8 cellular contexts compared by ENCODE assay signal in the genomic region with DNA sequence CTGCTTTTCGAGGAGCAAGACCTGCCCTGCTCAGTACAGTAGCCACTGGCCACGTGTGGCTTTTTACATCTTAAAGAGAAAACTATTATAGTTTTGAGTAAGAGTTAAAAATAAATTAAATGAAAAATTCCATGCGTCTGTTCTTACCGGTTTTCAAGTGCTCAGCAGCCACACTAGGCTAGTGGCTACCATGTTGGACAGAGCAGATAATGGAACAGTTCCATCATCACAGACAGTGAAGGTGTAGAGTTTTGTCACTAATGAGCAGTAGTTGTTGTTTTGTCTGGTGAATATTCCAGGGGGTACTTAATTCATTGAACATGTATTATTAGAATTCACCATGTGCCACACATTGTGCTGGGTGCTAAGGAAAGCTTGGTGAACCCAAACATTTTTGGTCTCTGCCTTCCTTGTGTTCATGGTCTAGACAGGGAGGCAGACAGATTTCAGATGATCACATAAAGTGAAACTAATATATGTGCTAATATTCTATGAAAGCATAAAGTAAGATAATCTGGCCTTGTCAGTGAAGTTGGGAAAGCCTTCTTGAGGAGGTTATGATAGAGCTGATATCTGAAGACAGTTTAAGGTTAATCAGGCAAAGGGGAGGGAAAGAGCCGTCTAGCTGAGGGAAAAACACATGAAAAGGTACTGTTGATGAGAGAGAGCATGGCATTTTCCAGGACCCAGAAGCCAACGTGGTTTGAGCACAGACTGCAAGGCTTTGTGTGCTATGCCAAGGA. TPM values are rescaled to one million over a fixed set of nuclear protein-coding genes. Genes with fewer than 3 reads are reported as not detected.
DNase-seq lines count a peak whose midpoint lies in the region; ATAC-seq and TF ChIP-seq lines count a peak whose summit lies in the region.

No MANE protein-coding gene starts in this region.

- DNase-seq in Caco-2: no peak
- no peak for DNase-seq in osteoblast (ENCODE audit: insufficient read length, low spot score, missing footprints)
- no peak for DNase-seq in SHP77 (lab: John Stamatoyannopoulos, UW)
- DNase-seq in LoVo (ENCODE audit: low spot score): no peak

- H3K9me3 Mint-ChIP-seq in Caco-2 (ENCODE audit: unreplicated experiment): no peaks in the 10 kb centered on the region

- peaks cover 22% of the 10 kb centered on the region for H4K20me1 ChIP-seq in Loucy (ENCODE audit: insufficient read depth, low read length, poor library complexity, severe bottlenecking)
- peaks cover 9% of the 10 kb centered on the region for H4K20me1 ChIP-seq in osteoblast (ENCODE audit: insufficient read depth, low read length)

- no peaks in the 10 kb centered on the region for H3K27me3 ChIP-seq in Caco-2 (replicated peaks; ENCODE audit: control insufficient read depth, insufficient read depth, low read length)
- peaks cover 20% of the 10 kb centered on the region for H3K27me3 ChIP-seq in Loucy (ENCODE audit: insufficient read depth, low read length, poor library complexity, severe bottlenecking)
- H3K27me3 ChIP-seq in duodenal mucosa (ENCODE audit: control insufficient read depth in 1 of 2, insufficient read depth in 2 of 2, low read length in 2 of 2): no peaks in the 10 kb centered on the region
- H3K27me3 ChIP-seq in osteoblast (ENCODE audit: insufficient read depth, low read length): no peaks in the 10 kb centered on the region

- H2AFZ ChIP-seq in Loucy (ENCODE audit: low read length): no peak overlapping the region
- H2AFZ ChIP-seq in osteoblast (ENCODE audit: low read length): peak overlapping the region; percentile 97

- no peak overlapping the region for H3K27ac Mint-ChIP-seq in Caco-2 (ENCODE audit: unreplicated experiment)

- CTCF ChIA-PET in Caco-2 (lab: Charles Lee): no interaction called here

- H3K9me3 ChIP-seq in Caco-2: no peaks in the 10 kb centered on the region
- H3K9me3 ChIP-seq in Loucy (ENCODE audit: insufficient read depth, low read depth, low read length): no peaks in the 10 kb centered on the region
- no peaks in the 10 kb centered on the region for H3K9me3 ChIP-seq in duodenal mucosa (ENCODE audit: control insufficient read depth in 1 of 2, low read length in 2 of 2)
- no peaks in the 10 kb centered on the region for H3K9me3 ChIP-seq in osteoblast (ENCODE audit: low read depth, low read length)

- BruUV-seq in Caco-2 (replicated peaks; lab: Mats Ljungman, UMichigan): TSS peak; percentile 30

- TF ChIP-seq CTCF in Caco-2 (IDR thresholded peaks at IDR 0.05; ENCODE audit: insufficient read depth in 1 of 2, low read depth in 1 of 2, low read length in 1 of 2, severe bottlenecking in 1 of 2, unreplicated experiment in 1 of 2) (no peak), Loucy (conservative IDR thresholded peaks at IDR 0.05; ENCODE audit: low read length) (no peak), osteoblast (IDR thresholded peaks at IDR 0.05; ENCODE audit: extremely low read depth, low read depth, low read length) (no peak)

- H3K4me2 ChIP-seq in Loucy (ENCODE audit: low read depth, low read length, poor library complexity, severe bottlenecking) (peak overlapping the region; percentile 79), osteoblast (ENCODE audit: insufficient read depth, low read length) (peak overlapping the region; percentile 97)

- no peaks in the 10 kb centered on the region for H3K36me3 ChIP-seq in Caco-2 (ENCODE audit: control insufficient read depth, insufficient read depth, low read length)
- H3K36me3 ChIP-seq in Loucy (ENCODE audit: insufficient read depth, low read length): no peaks in the 10 kb centered on the region
- no peaks in the 10 kb centered on the region for H3K36me3 ChIP-seq in duodenal mucosa (ENCODE audit: control insufficient read depth in 1 of 2, insufficient read depth in 2 of 2, low read length in 2 of 2)
- H3K36me3 ChIP-seq in osteoblast (ENCODE audit: insufficient read depth, low read length): no peaks in the 10 kb centered on the region

- intact Hi-C loops in Caco-2 (cut with micrococcal nuclease; ENCODE audit: unreplicated experiment): no loop called here

- H3K4me1 Mint-ChIP-seq in Caco-2 (ENCODE audit: low read depth, unreplicated experiment): no peaks in the 10 kb centered on the region

- peak overlapping the region; percentile 93 for H3K4me3 Mint-ChIP-seq in Caco-2 (ENCODE audit: unreplicated experiment)

- H3K27ac ChIP-seq in duodenal mucosa (ENCODE audit: low read depth, low read length) (no peak overlapping the region), osteoblast (ENCODE audit: low read depth, low read length) (no peak overlapping the region)

- H3K4me3 ChIP-seq in Caco-2 (ENCODE audit: low read depth, low read length) (peak overlapping the region; percentile 95), Loucy (ENCODE audit: low read length, poor library complexity, severe bottlenecking) (peak overlapping the region; percentile 96), duodenal mucosa (ENCODE audit: low read depth in 1 of 2, low read length in 2 of 2) (peak overlapping the region; percentile 81 to 94), osteoblast (ENCODE audit: insufficient read depth, low read length) (peak overlapping the region; percentile 91)

- no peaks in the 10 kb centered on the region for H3K36me3 Mint-ChIP-seq in Caco-2 (ENCODE audit: insufficient read depth, unreplicated experiment)

- H3F3A ChIP-seq in Loucy (ENCODE audit: low read depth): no peaks in the 10 kb centered on the region

- no peak for ATAC-seq in HG02840 (IDR thresholded peaks at IDR 0.05; ENCODE audit: low FRiP score, unreplicated experiment)
- ATAC-seq in HG03039 (IDR thresholded peaks at IDR 0.05; ENCODE audit: unreplicated experiment): no peak

- no peaks in the 10 kb centered on the region for H3K9me2 ChIP-seq in Loucy (replicated peaks; ENCODE audit: low read depth, low read length)

- H3K4me1 ChIP-seq in Caco-2 (peaks cover 4% of the 10 kb centered on the region; the same call in 1 of the 2 replicates), Loucy (ENCODE audit: insufficient read depth, low read length, poor library complexity, severe bottlenecking) (peaks cover 36% of the 10 kb centered on the region), duodenal mucosa (ENCODE audit: control insufficient read depth in 1 of 2, insufficient read depth in 2 of 2, low read length in 2 of 2) (peaks cover 4 to 20% of the 10 kb centered on the region in 2 donors), osteoblast (ENCODE audit: insufficient read depth, low read length) (peaks cover 17% of the 10 kb centered on the region)

- peaks cover 54% of the 10 kb centered on the region for H3K79me2 ChIP-seq in Loucy (ENCODE audit: insufficient read depth, low read length)
- H3K79me2 ChIP-seq in osteoblast (ENCODE audit: insufficient read depth, low read length): peaks cover 35% of the 10 kb centered on the region

- H3K9ac ChIP-seq in Loucy (ENCODE audit: low read depth, low read length, poor library complexity, severe bottlenecking) (peak overlapping the region; percentile 87), duodenal mucosa (ENCODE audit: low read depth in 1 of 2, low read length in 2 of 2) (peak overlapping the region; percentile 61 to 97)

- POLR2A ChIA-PET in Caco-2 (lab: Charles Lee): no interaction called here

- no peaks in the 10 kb centered on the region for H3K27me3 Mint-ChIP-seq in Caco-2 (ENCODE audit: insufficient read depth, unreplicated experiment)

RNA-seq across cellular contexts. Expression of a gene that starts 1.4 kb away (rescaled TPM):
- total RNA-seq in Caco-2 (2022) (7.4 and 9.2 TPM in 2 replicates), osteoblast (22.1 and 26.5 TPM in 2 replicates)
